19 cellular contexts compared by ENCODE assay signal in genomic region chr7:41956712-41957111, GRCh38.
A peak's percentile ranks its signal among the peaks of the same experiment; 100 is the strongest.
DNase-seq lines count a peak whose midpoint lies in the region; ATAC-seq and TF ChIP-seq lines count a peak whose summit lies in the region.
"Had no signal": no experiment of that assay in that cellular context is flagged by ENCODE, and none has a peak within 500 bp of the region (broad histone marks: within the 10 kb centered on the region; RNA-seq: fewer than 3 reads in every experiment).

No MANE protein-coding gene starts in this region.

- no peak overlapping the region for H4K8ac ChIP-seq in mesenchymal stem cell (ENCODE audit: low read length)

- H3F3A ChIP-seq in GM23338 (replicated peaks; ENCODE audit: low read depth), result no peaks in the 10 kb centered on the region

- intact Hi-C loops in breast epithelium (cut with DNase I; ENCODE audit: low total_unique reads), result no loop called here

- DNase-seq in GM23338 (ENCODE audit: low spot score) (no peak), breast epithelium (ENCODE audit: low spot score in 2 of 2) (no peak), mesenchymal stem cell (no peak), thoracic aorta (ENCODE audit: low spot score) (no peak)
- DNase-seq: activated CD4-positive, CD25-positive, alpha-beta regulatory T cell treated with anti-CD3 and anti-CD28 coated beads, Interleukin-2, amount 50 U/mL, for 72 hours; activated naive CD4-positive, alpha-beta T cell; colonic mucosa; gastrocnemius medialis; KBM-7; NCI-H2081; NCI-H510A treated with DMSO at 0.1 percent for 48 hours had no signal

- ATAC-seq in GM23338, result no peak
- no peak for ATAC-seq in thoracic aorta (ENCODE audit: insufficient number of reproducible peaks, low FRiP score, low read depth)
- no peak for ATAC-seq in HG03521 (IDR thresholded peaks at IDR 0.05; ENCODE audit: unreplicated experiment)
- ATAC-seq in GM19351 (IDR thresholded peaks at IDR 0.05; ENCODE audit: unreplicated experiment), result no peak
- ATAC-seq in GM21619 (IDR thresholded peaks at IDR 0.05; ENCODE audit: unreplicated experiment), result no peak
- ATAC-seq: natural killer cell treated with Interleukin-12 subunit alpha and Interleukin-12 subunit beta and Interleukin-15 and Interleukin-18, amount 100 ng/mL, for 72 hours had no signal

- no peak overlapping the region for H3K4me3 ChIP-seq in GM23338
- peak overlapping the region in 1 of 3 donors; percentile 38 for H3K4me3 ChIP-seq in breast epithelium
- H3K4me3 ChIP-seq in mesenchymal stem cell (ENCODE audit: insufficient read depth in 1 of 2, low read depth in 1 of 2, low read length in 2 of 2), result peak overlapping the region in 1 of 2 experiments; percentile 50
- peak overlapping the region; percentile 36 for H3K4me3 ChIP-seq in thoracic aorta
- H3K4me3 ChIP-seq: colonic mucosa, gastrocnemius medialis, lung, SJSA1 had no signal

- no peak overlapping the region for H3K4me3 Mint-ChIP-seq in GM23338
- H3K4me3 Mint-ChIP-seq: B cell; natural killer cell treated with Interleukin-12 subunit alpha and Interleukin-12 subunit beta and Interleukin-15 and Interleukin-18, amount 100 ng/mL, for 72 hours; stimulated activated naive CD8-positive, alpha-beta T cell treated with anti-CD3 and anti-CD28 coated beads, Interleukin-15, Interleukin-2, amounts not matched to agents 100 ng/mL and 50 ng/mL, for 24 hours had no signal

- H3K9me2 ChIP-seq in GM23338 (ENCODE audit: insufficient read depth), result peaks cover 3% of the 10 kb centered on the region; the same call in 1 of the 2 replicates

- no peaks in the 10 kb centered on the region for H3K79me1 ChIP-seq in mesenchymal stem cell (replicated peaks; ENCODE audit: low read length, poor library complexity, severe bottlenecking)

- no peak for TF ChIP-seq POLR2A in breast epithelium (IDR thresholded peaks at IDR 0.05)

- H4K91ac ChIP-seq in mesenchymal stem cell (ENCODE audit: low read length), result no peak overlapping the region

- H3K36me3 ChIP-seq in GM23338 (ENCODE audit: insufficient read depth), result no peaks in the 10 kb centered on the region; the same call in 1 of the 2 replicates
- H3K36me3 ChIP-seq in breast epithelium, result no peaks in the 10 kb centered on the region
- H3K36me3 ChIP-seq in mesenchymal stem cell (ENCODE audit: control insufficient read depth in 1 of 2, insufficient read depth in 2 of 2, low read depth in 1 of 2, low read length in 2 of 2), result peaks cover 0 to 16% of the 10 kb centered on the region in 2 experiments
- no peaks in the 10 kb centered on the region for H3K36me3 ChIP-seq in thoracic aorta
- H3K36me3 ChIP-seq: colonic mucosa, gastrocnemius medialis, SJSA1 had no signal

- H2BK120ac ChIP-seq in mesenchymal stem cell (ENCODE audit: low read depth, low read length), result no peak overlapping the region

- peak overlapping the region; percentile 56; the same call in 1 of the 2 replicates for H2AFZ ChIP-seq in GM23338
- no peak overlapping the region for H2AFZ ChIP-seq in mesenchymal stem cell (ENCODE audit: low read depth, low read length)

- no peak overlapping the region for H3K14ac ChIP-seq in mesenchymal stem cell (ENCODE audit: low read length in 2 of 2)

- H3K18ac ChIP-seq in mesenchymal stem cell (ENCODE audit: low read depth in 1 of 2, low read length in 2 of 2), result peak overlapping the region in 1 of 2 experiments; percentile 55

- no peaks in the 10 kb centered on the region; the same call in 2 of the 3 replicates for H3K36me3 Mint-ChIP-seq in GM23338 (ENCODE audit: low read depth)
- H3K36me3 Mint-ChIP-seq: natural killer cell treated with Interleukin-12 subunit alpha and Interleukin-12 subunit beta and Interleukin-15 and Interleukin-18, amount 100 ng/mL, for 72 hours had no signal

- H3K4me2 ChIP-seq in GM23338 (no peak overlapping the region), mesenchymal stem cell (ENCODE audit: low read length, poor library complexity, severe bottlenecking) (no peak overlapping the region)

- TF ChIP-seq CTCF in GM23338 (conservative IDR thresholded peaks at IDR 0.05; ENCODE audit: low read depth in 2 of 2), result no peak
- no peak for TF ChIP-seq CTCF in breast epithelium (IDR thresholded peaks at IDR 0.05)
- no peak for TF ChIP-seq CTCF in thoracic aorta (IDR thresholded peaks at IDR 0.05)

- H3K23ac ChIP-seq in mesenchymal stem cell (ENCODE audit: low read length in 2 of 2), result no peak overlapping the region

- H3K27ac ChIP-seq in GM23338 (ENCODE audit: low read depth) (no peak overlapping the region), breast epithelium (peak overlapping the region; percentile 5 to 70), mesenchymal stem cell (ENCODE audit: low read length, poor library complexity, severe bottlenecking) (no peak overlapping the region), thoracic aorta (no peak overlapping the region)
- H3K27ac ChIP-seq: colonic mucosa, gastrocnemius medialis, SJSA1 had no signal

- H2BK15ac ChIP-seq in mesenchymal stem cell (ENCODE audit: low read depth, poor library complexity, severe bottlenecking), result no peak overlapping the region

- H4K20me1 ChIP-seq in GM23338 (replicated peaks; ENCODE audit: insufficient read depth), result no peaks in the 10 kb centered on the region

- peaks cover 26% of the 10 kb centered on the region for H3K4me1 Mint-ChIP-seq in GM23338
- H3K4me1 Mint-ChIP-seq: B cell had no signal

- H3K4me1 ChIP-seq in GM23338 (ENCODE audit: insufficient read depth) (no peaks in the 10 kb centered on the region), breast epithelium (peaks cover 7 to 14% of the 10 kb centered on the region in 2 donors), mesenchymal stem cell (ENCODE audit: control insufficient read depth, insufficient read depth, low read depth, low read length) (peaks cover 21% of the 10 kb centered on the region), thoracic aorta (ENCODE audit: control insufficient read depth in 1 of 2, low read depth in 2 of 2) (peaks cover 16 to 27% of the 10 kb centered on the region in 2 donors)
- H3K4me1 ChIP-seq: colonic mucosa had no signal

- H3K27ac Mint-ChIP-seq in GM23338, result no peak overlapping the region
- H3K27ac Mint-ChIP-seq: B cell; natural killer cell treated with Interleukin-12 subunit alpha and Interleukin-12 subunit beta and Interleukin-15 and Interleukin-18, amount 100 ng/mL, for 72 hours; stimulated activated naive CD8-positive, alpha-beta T cell treated with anti-CD3 and anti-CD28 coated beads, Interleukin-15, Interleukin-2, amounts not matched to agents 100 ng/mL and 50 ng/mL, for 24 hours had no signal

- H3K79me2 ChIP-seq in GM23338 (replicated peaks; ENCODE audit: insufficient read depth), result no peaks in the 10 kb centered on the region

- no peaks in the 10 kb centered on the region for H3K9me3 Mint-ChIP-seq in GM23338
- H3K9me3 Mint-ChIP-seq: natural killer cell treated with Interleukin-12 subunit alpha and Interleukin-12 subunit beta and Interleukin-15 and Interleukin-18, amount 100 ng/mL, for 72 hours; stimulated activated naive CD8-positive, alpha-beta T cell treated with anti-CD3 and anti-CD28 coated beads, Interleukin-15, Interleukin-2, amounts not matched to agents 100 ng/mL and 50 ng/mL, for 24 hours had no signal

- no peak overlapping the region for H2AK5ac ChIP-seq in mesenchymal stem cell (ENCODE audit: low read length, severe bottlenecking)

- peak overlapping the region; percentile 8 for H2BK5ac ChIP-seq in mesenchymal stem cell (ENCODE audit: low read depth, low read length, poor library complexity, severe bottlenecking)

- H3K27me3 ChIP-seq in GM23338 (ENCODE audit: insufficient read depth), result no peaks in the 10 kb centered on the region
- no peaks in the 10 kb centered on the region for H3K27me3 ChIP-seq in breast epithelium
- H3K27me3 ChIP-seq in mesenchymal stem cell (ENCODE audit: control insufficient read depth in 1 of 2, insufficient read depth in 1 of 2, low read length in 2 of 2), result no peaks in the 10 kb centered on the region
- no peaks in the 10 kb centered on the region for H3K27me3 ChIP-seq in thoracic aorta (replicated peaks; ENCODE audit: insufficient read depth)
- H3K27me3 ChIP-seq: colonic mucosa, gastrocnemius medialis, SJSA1 had no signal

- H2BK12ac ChIP-seq in mesenchymal stem cell (ENCODE audit: low read length in 2 of 2), result no peak overlapping the region

- peaks cover 5% of the 10 kb centered on the region for H3K27me3 Mint-ChIP-seq in GM23338 (ENCODE audit: insufficient read depth, low read depth, poor library complexity)

- no peaks in the 10 kb centered on the region for H3K9me3 ChIP-seq in breast epithelium
- no peaks in the 10 kb centered on the region for H3K9me3 ChIP-seq in mesenchymal stem cell (ENCODE audit: control insufficient read depth, low read length)
- no peaks in the 10 kb centered on the region for H3K9me3 ChIP-seq in thoracic aorta
- H3K9me3 ChIP-seq: colonic mucosa, gastrocnemius medialis, SJSA1 had no signal

- H3K4ac ChIP-seq in mesenchymal stem cell (ENCODE audit: low read depth in 1 of 2, low read length in 2 of 2), result peak overlapping the region in 1 of 2 experiments; percentile 9

- peak overlapping the region; percentile 62 for H3K9ac ChIP-seq in mesenchymal stem cell (ENCODE audit: low read length)

- 89% methylated on average over 7 of the region's 10 CpGs for WGBS in mesenchymal stem cell

TF ChIP-seq in GM23338, 12 proteins besides CTCF, POLR2A, EP300 and RAD21 (continues in another document):
- TF ChIP-seq ZNF331 (CRISPR knock-in tag; IDR thresholded peaks at IDR 0.05; ENCODE audit: low read depth) (no peak), EZH2 (IDR thresholded peaks at IDR 0.05; ENCODE audit: low read depth, unreplicated experiment) (no peak)

Comparison
In these comparisons a context has a peak if more than half of its experiments do, and no peak if none do; other contexts are left out.
1. H3K27ac ChIP-seq: peak in breast epithelium (2 of 2); none in GM23338 (single experiment), mesenchymal stem cell (single experiment) and thoracic aorta (0 of 2).